ENCODE assay signal across 9 cellular contexts in the genomic region with DNA sequence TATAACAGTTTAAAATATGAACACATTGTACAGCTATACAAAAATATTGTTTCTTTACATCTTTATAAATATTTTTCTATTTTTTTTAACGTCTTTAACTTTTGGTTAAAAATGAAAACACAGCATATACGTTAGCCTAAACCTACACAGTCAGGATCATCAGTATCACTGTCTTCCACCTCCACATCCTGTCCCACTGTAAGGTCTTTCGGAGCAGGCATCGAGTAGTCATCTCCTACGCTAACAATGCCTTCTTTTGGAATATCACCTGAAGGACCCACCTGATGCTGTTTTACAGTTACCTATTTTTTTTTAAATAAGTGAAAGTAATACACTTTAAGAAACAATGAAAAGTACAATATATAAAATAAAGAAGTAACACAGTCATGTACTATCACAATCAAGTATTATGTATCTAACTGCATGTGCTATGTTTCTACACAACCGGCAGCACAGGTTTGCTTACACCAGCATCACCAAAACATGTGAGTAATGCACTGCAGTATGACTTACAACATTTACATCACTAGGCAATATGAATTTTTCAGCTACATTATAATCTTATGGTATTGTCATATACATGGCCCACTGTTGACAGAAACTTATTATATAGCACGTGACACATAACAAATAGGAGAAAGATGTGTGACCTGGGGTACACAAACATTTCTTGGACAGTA.
DNase-seq lines count a peak whose midpoint lies in the region; ATAC-seq and TF ChIP-seq lines count a peak whose summit lies in the region.
"Had no signal": no experiment of that assay in that cellular context is flagged by ENCODE, and none has a peak within 500 bp of the region (broad histone marks: within the 10 kb centered on the region; RNA-seq: fewer than 3 reads in every experiment).

No MANE protein-coding gene starts in this region.

- no peak for TF ChIP-seq CTCF in prostate gland (IDR thresholded peaks at IDR 0.05)

- H3K36me3 Mint-ChIP-seq in activated naive CD4-positive, alpha-beta T cell treated with anti-CD3 and anti-CD28 coated beads, Interleukin-2, amount 50 U/mL, for 72 hours, result peaks cover 19 to 34% of the 10 kb centered on the region in 2 donors
- H3K36me3 Mint-ChIP-seq in natural killer cell treated with Interleukin-12 subunit alpha and Interleukin-12 subunit beta and Interleukin-15 and Interleukin-18, amount 100 ng/mL, for 72 hours, result peaks cover 9% of the 10 kb centered on the region

- no peaks in the 10 kb centered on the region for H3K36me3 ChIP-seq in prostate gland
- H3K36me3 ChIP-seq: lower lobe of right lung had no signal

- peaks cover 32 to 53% of the 10 kb centered on the region in 2 donors for H3K4me1 Mint-ChIP-seq in natural killer cell treated with Interleukin-12 subunit alpha and Interleukin-12 subunit beta and Interleukin-15 and Interleukin-18, amount 100 ng/mL, for 72 hours (ENCODE audit: low read depth in 2 of 2)

- DNase-seq in activated naive CD4-positive, alpha-beta T cell treated with anti-CD3 and anti-CD28 coated beads, Interleukin-2, amount 50 U/mL, for 72 hours (ENCODE audit: low spot score in 2 of 2), result no peak
- no peak for DNase-seq in natural killer cell treated with Interleukin-12 subunit alpha and Interleukin-12 subunit beta and Interleukin-15 and Interleukin-18, amount 100 ng/mL, for 72 hours (ENCODE audit: low spot score)
- no peak for DNase-seq in prostate gland (ENCODE audit: low spot score)
- DNase-seq in DMS114 treated with DMSO at 0.1 percent for 48 hours (lab: John Stamatoyannopoulos, UW; ENCODE audit: unreplicated experiment), result no peak
- DNase-seq in retina, result no peak
- DNase-seq: aorta, lower lobe of right lung had no signal

- no peak overlapping the region for H3K4me3 ChIP-seq in prostate gland
- H3K4me3 ChIP-seq: lower lobe of right lung had no signal

- peak overlapping the region; percentile 72 for H3K4me3 Mint-ChIP-seq in natural killer cell treated with Interleukin-12 subunit alpha and Interleukin-12 subunit beta and Interleukin-15 and Interleukin-18, amount 100 ng/mL, for 72 hours

- intact Hi-C loops in prostate gland (cut with DNase I), result no loop called here

- no peak overlapping the region for H3K27ac ChIP-seq in prostate gland
- H3K27ac ChIP-seq: lower lobe of right lung had no signal

- H3K4me1 ChIP-seq in prostate gland (replicated peaks), result no peaks in the 10 kb centered on the region
- H3K4me1 ChIP-seq: lower lobe of right lung had no signal

- H3K9me3 ChIP-seq in prostate gland, result no peaks in the 10 kb centered on the region
- H3K9me3 ChIP-seq: lower lobe of right lung had no signal

- ATAC-seq in GM19372 (IDR thresholded peaks at IDR 0.05; ENCODE audit: low read depth, unreplicated experiment) (peak; percentile 0), HG03159 (IDR thresholded peaks at IDR 0.05; ENCODE audit: unreplicated experiment) (peak; percentile 20)
- peak; percentile 59 to 82 for ATAC-seq in activated naive CD4-positive, alpha-beta T cell treated with anti-CD3 and anti-CD28 coated beads, Interleukin-2, amount 50 U/mL, for 72 hours
- peak; percentile 71 to 79 for ATAC-seq in natural killer cell treated with Interleukin-12 subunit alpha and Interleukin-12 subunit beta and Interleukin-15 and Interleukin-18, amount 100 ng/mL, for 72 hours

- no peaks in the 10 kb centered on the region for H3K27me3 ChIP-seq in prostate gland (replicated peaks; ENCODE audit: insufficient read depth)

- 88% methylated on average over 7 of the region's 7 CpGs for WGBS in prostate gland

- H3K27ac Mint-ChIP-seq in activated naive CD4-positive, alpha-beta T cell treated with anti-CD3 and anti-CD28 coated beads, Interleukin-2, amount 50 U/mL, for 72 hours, result peak overlapping the region; percentile 16 to 48
- peak overlapping the region; percentile 88 to 92 for H3K27ac Mint-ChIP-seq in natural killer cell treated with Interleukin-12 subunit alpha and Interleukin-12 subunit beta and Interleukin-15 and Interleukin-18, amount 100 ng/mL, for 72 hours

- no peaks in the 10 kb centered on the region for H3K27me3 Mint-ChIP-seq in natural killer cell treated with Interleukin-12 subunit alpha and Interleukin-12 subunit beta and Interleukin-15 and Interleukin-18, amount 100 ng/mL, for 72 hours

- H3K9me3 Mint-ChIP-seq in activated naive CD4-positive, alpha-beta T cell treated with anti-CD3 and anti-CD28 coated beads, Interleukin-2, amount 50 U/mL, for 72 hours, result peaks cover 4% of the 10 kb centered on the region in 2 donors
- no peaks in the 10 kb centered on the region for H3K9me3 Mint-ChIP-seq in natural killer cell treated with Interleukin-12 subunit alpha and Interleukin-12 subunit beta and Interleukin-15 and Interleukin-18, amount 100 ng/mL, for 72 hours

- no peak for TF ChIP-seq POLR2A in prostate gland (IDR thresholded peaks at IDR 0.05)

Comparison
In these comparisons a context has a peak if more than half of its experiments do, and no peak if none do; other contexts are left out.
1. ATAC-seq: peak in every context shown above with its lines; median percentile 75 in natural killer cell treated with Interleukin-12 subunit alpha and Interleukin-12 subunit beta and Interleukin-15 and Interleukin-18, amount 100 ng/mL, for 72 hours; 70 in activated naive CD4-positive, alpha-beta T cell treated with anti-CD3 and anti-CD28 coated beads, Interleukin-2, amount 50 U/mL, for 72 hours; 20 in HG03159; 0 in GM19372.